ENCODE assay signal across 8 cellular contexts in genomic region chr2:201257941-201258665, GRCh38. TPM values are rescaled to one million over a fixed set of nuclear protein-coding genes. Genes with fewer than 3 reads are reported as not detected.
A peak's percentile ranks its signal among the peaks of the same experiment; 100 is the strongest.
DNase-seq lines count a peak whose midpoint lies in the region; ATAC-seq and TF ChIP-seq lines count a peak whose summit lies in the region.

No MANE protein-coding gene starts in this region.

- H3K4me3 Mint-ChIP-seq in T-helper 1 cell treated with Interleukin-12 subunit alpha and Interleukin-12 subunit beta and Interleukin-4 antibody, amounts not matched to agents 30 μg/mL and 1 μg/mL, for 36 hours = peak overlapping the region; percentile 91

- H3K36me3 ChIP-seq in HUES64 (ENCODE audit: insufficient read depth, low read length) = no peaks in the 10 kb centered on the region
- no peaks in the 10 kb centered on the region for H3K36me3 ChIP-seq in hepatocyte (replicated peaks; ENCODE audit: insufficient read depth, low read depth)
- no peaks in the 10 kb centered on the region for H3K36me3 ChIP-seq in skeletal muscle satellite cell (ENCODE audit: insufficient read depth, low read length)

- H3K36me3 Mint-ChIP-seq in T-helper 1 cell treated with Interleukin-12 subunit alpha and Interleukin-12 subunit beta and Interleukin-4 antibody, amounts not matched to agents 30 μg/mL and 1 μg/mL, for 36 hours (ENCODE audit: low read depth) = peaks cover 25% of the 10 kb centered on the region

- DNase-seq in DMS 273 (lab: John Stamatoyannopoulos, UW; ENCODE audit: unreplicated experiment) (peak; percentile 72), amniotic epithelial cell (ENCODE audit: low read depth) (peak; percentile 85), hepatocyte (ENCODE audit: low spot score) (peak; percentile 75), NCI-H1092 treated with DMSO at 0.1 percent for 48 hours (lab: John Stamatoyannopoulos, UW) (no peak)

- H3K9me3 ChIP-seq in HUES64 (ENCODE audit: insufficient read depth, low read depth, low read length) (no peaks in the 10 kb centered on the region), hepatocyte (ENCODE audit: low read depth) (no peaks in the 10 kb centered on the region), skeletal muscle satellite cell (replicated peaks; ENCODE audit: low read length) (no peaks in the 10 kb centered on the region)

- H4K20me1 ChIP-seq in hepatocyte (ENCODE audit: insufficient read depth, poor library complexity, severe bottlenecking) = no peaks in the 10 kb centered on the region

- H3K27me3 Mint-ChIP-seq in T-helper 1 cell treated with Interleukin-12 subunit alpha and Interleukin-12 subunit beta and Interleukin-4 antibody, amounts not matched to agents 30 μg/mL and 1 μg/mL, for 36 hours (ENCODE audit: low read depth) = no peaks in the 10 kb centered on the region

- 18% methylated on average over 11 of the region's 11 CpGs for WGBS in HUES64
- 3% methylated on average over 10 of the region's 11 CpGs for WGBS in hepatocyte (ENCODE audit: low lambda C conversion rate, missing lambda C conversion rate)

- H3K79me2 ChIP-seq in hepatocyte = peaks cover 37% of the 10 kb centered on the region

- no peak for TF ChIP-seq CTCF in hepatocyte (IDR thresholded peaks at IDR 0.05; ENCODE audit: poor library complexity)

- H3K9me2 ChIP-seq in hepatocyte (replicated peaks; ENCODE audit: insufficient read depth) = no peaks in the 10 kb centered on the region

- peaks cover 25% of the 10 kb centered on the region for H3K4me1 ChIP-seq in HUES64 (ENCODE audit: insufficient read depth, low read length)
- H3K4me1 ChIP-seq in hepatocyte (ENCODE audit: insufficient read depth) = peaks cover 16% of the 10 kb centered on the region
- H3K4me1 ChIP-seq in skeletal muscle satellite cell (ENCODE audit: control insufficient read depth, insufficient read depth, low read length) = peaks cover 27% of the 10 kb centered on the region

- H2AFZ ChIP-seq in hepatocyte = peak overlapping the region; percentile 78

- peak overlapping the region; percentile 62 for H3K9ac ChIP-seq in HUES64 (ENCODE audit: low read depth, low read length)
- peak overlapping the region; percentile 90 for H3K9ac ChIP-seq in skeletal muscle satellite cell (ENCODE audit: low read depth, low read length)

- H3K27me3 ChIP-seq in HUES64 (ENCODE audit: insufficient read depth, low read length) (no peaks in the 10 kb centered on the region), hepatocyte (no peaks in the 10 kb centered on the region), skeletal muscle satellite cell (ENCODE audit: control insufficient read depth, insufficient read depth, low read length) (no peaks in the 10 kb centered on the region)

- H3K4me2 ChIP-seq in hepatocyte = peak overlapping the region; percentile 86
- H3K4me2 ChIP-seq in skeletal muscle satellite cell (ENCODE audit: low read length) = peak overlapping the region; percentile 92

- H3K27ac Mint-ChIP-seq in T-helper 1 cell treated with Interleukin-12 subunit alpha and Interleukin-12 subunit beta and Interleukin-4 antibody, amounts not matched to agents 30 μg/mL and 1 μg/mL, for 36 hours = peak overlapping the region; percentile 97

- peak; percentile 65 for ATAC-seq in GM21526 (IDR thresholded peaks at IDR 0.05; ENCODE audit: low FRiP score, unreplicated experiment)

- peaks cover 49% of the 10 kb centered on the region for H3K4me1 Mint-ChIP-seq in T-helper 1 cell treated with Interleukin-12 subunit alpha and Interleukin-12 subunit beta and Interleukin-4 antibody, amounts not matched to agents 30 μg/mL and 1 μg/mL, for 36 hours (ENCODE audit: low read depth)

- no peaks in the 10 kb centered on the region for H3K9me3 Mint-ChIP-seq in T-helper 1 cell treated with Interleukin-12 subunit alpha and Interleukin-12 subunit beta and Interleukin-4 antibody, amounts not matched to agents 30 μg/mL and 1 μg/mL, for 36 hours

- peak overlapping the region; percentile 66 for H3K27ac ChIP-seq in HUES64 (ENCODE audit: low read depth, low read length)
- H3K27ac ChIP-seq in hepatocyte = peak overlapping the region; percentile 94

- peak overlapping the region; percentile 42 for H3K4me3 ChIP-seq in HUES64 (ENCODE audit: low read length)
- peak overlapping the region; percentile 44 for H3K4me3 ChIP-seq in hepatocyte
- peak overlapping the region; percentile 68 for H3K4me3 ChIP-seq in skeletal muscle satellite cell (ENCODE audit: low read length)

RNA-seq across cellular contexts. Expression of gene CASP8, which starts 2.2 kb away (rescaled TPM):
- polyA plus RNA-seq in HUES64 (2013, experiment 1 of 2) = 2.9 TPM
- 4.2 TPM for polyA plus RNA-seq in HUES64 (2013, experiment 2 of 2)
- 24.4 and 27.7 TPM in 2 replicates for total RNA-seq in hepatocyte
- 14.6 and 17.1 TPM in 2 replicates for polyA plus RNA-seq in hepatocyte
- total RNA-seq in skeletal muscle satellite cell (2012; rRNA removed) = 33.7 and 47.8 TPM in 2 replicates
